10 cellular contexts compared by ENCODE assay signal in genomic region chr19:40600086-40600917, GRCh38. TPM values are rescaled to one million over a fixed set of nuclear protein-coding genes. Genes with fewer than 3 reads are reported as not detected.
A peak's percentile ranks its signal among the peaks of the same experiment; 100 is the strongest.
DNase-seq lines count a peak whose midpoint lies in the region; ATAC-seq and TF ChIP-seq lines count a peak whose summit lies in the region.
"Had no signal": no experiment of that assay in that cellular context is flagged by ENCODE, and none has a peak within 500 bp of the region (broad histone marks: within the 10 kb centered on the region; RNA-seq: fewer than 3 reads in every experiment).

No MANE protein-coding gene starts in this region.

- no peaks in the 10 kb centered on the region for H3K36me3 ChIP-seq in ES-I3 (ENCODE audit: insufficient read depth, low read length)
- no peaks in the 10 kb centered on the region for H3K36me3 ChIP-seq in heart left ventricle
- H3K36me3 ChIP-seq in psoas muscle (ENCODE audit: insufficient read depth in 1 of 2, low read depth in 1 of 2), result no peaks in the 10 kb centered on the region

- ATAC-seq in T-helper 17 cell, result no peak
- peak in 1 of 4 donors; percentile 1 for ATAC-seq in heart left ventricle
- no peak for ATAC-seq in psoas muscle
- ATAC-seq in HG02970 (IDR thresholded peaks at IDR 0.05; ENCODE audit: low FRiP score, unreplicated experiment), result no peak
- ATAC-seq in HG03025 (IDR thresholded peaks at IDR 0.05; ENCODE audit: low FRiP score, unreplicated experiment), result no peak
- ATAC-seq in HG02623 (IDR thresholded peaks at IDR 0.05; ENCODE audit: unreplicated experiment), result no peak
- ATAC-seq: esophagus mucosa had no signal

- intact Hi-C loops in heart left ventricle (cut with DNase I) (loop anchor here in 4 of 10 donors (5.0 to 10.0 kb wide), 6 partner anchors 37 to 316 kb away; partner anchors contain the start of genes BLVRB (in 3 of the 4), SPTBN4 (in 3 of the 4) and AKT2 (in 2 of the 4)), psoas muscle (cut with DNase I) (loop anchor here in 1 of 2 donors (5.0 kb wide), 1 partner anchor 73 kb away; no protein-coding TSS in a partner anchor)

- POLR2A ChIA-PET in GM10248 (lab: Yijun Ruan, JAX), result no interaction called here

- H3K9me3 ChIP-seq in ES-I3 (ENCODE audit: control insufficient read depth, insufficient read depth, low read length) (no peaks in the 10 kb centered on the region), T-helper 17 cell (ENCODE audit: control insufficient read depth, low read length, poor library complexity, severe bottlenecking) (no peaks in the 10 kb centered on the region), heart left ventricle (no peaks in the 10 kb centered on the region), psoas muscle (no peaks in the 10 kb centered on the region)

- H3K36me3 Mint-ChIP-seq in T-helper 17 cell (ENCODE audit: low read depth), result peaks cover 8% of the 10 kb centered on the region

- TF ChIP-seq CTCF in heart left ventricle (IDR thresholded peaks at IDR 0.05) (no peak), psoas muscle (IDR thresholded peaks at IDR 0.05) (peak; percentile 3), GM10248 (IDR thresholded peaks at IDR 0.05; ENCODE audit: control extremely low read depth, extremely low read depth, low read depth, missing control alignments) (no peak)

- H3K4me1 ChIP-seq in ES-I3 (ENCODE audit: insufficient read depth, low read length) (peaks cover 17% of the 10 kb centered on the region), heart left ventricle (peaks cover 0 to 84% (median 69%) of the 10 kb centered on the region in 12 donors), psoas muscle (peaks cover 35% of the 10 kb centered on the region)

- peaks cover 9 to 59% (median 20%) of the 10 kb centered on the region in 9 donors for H3K27me3 ChIP-seq in heart left ventricle
- peaks cover 0 to 45% (median 11%) of the 10 kb centered on the region in 3 donors for H3K27me3 ChIP-seq in psoas muscle (ENCODE audit: insufficient read depth in 3 of 3, low read length in 2 of 3)

- H3K27ac Mint-ChIP-seq in T-helper 17 cell, result peak overlapping the region; percentile 47

- peaks cover 29% of the 10 kb centered on the region for H3K27me3 Mint-ChIP-seq in T-helper 17 cell

- DNase-seq in T-helper 17 cell (no peak), heart left ventricle (peak in 4 of 5 donors; percentile 70 to 80 (median 76)), psoas muscle (peak; percentile 46 to 64), GM10248 (ENCODE audit: extremely low spot score) (no peak)
- DNase-seq: activated CD4-positive, alpha-beta T cell treated with anti-CD3 and anti-CD28 coated beads, Interleukin-2, amount 50 U/mL, for 4 hours had no signal

- H3K4me3 Mint-ChIP-seq in T-helper 17 cell, result peak overlapping the region; percentile 90

- H3K4me1 Mint-ChIP-seq in T-helper 17 cell, result peaks cover 46% of the 10 kb centered on the region

- H3K9ac ChIP-seq in ES-I3 (ENCODE audit: low read depth, low read length), result peak overlapping the region; percentile 35; the same call in 1 of the 2 replicates

- WGBS in heart left ventricle, 4 donors, result 8 to 14% (median 9%) methylated on average over 17 to 48 of the region's 48 CpGs
- 8 to 24% (median 10%) methylated on average over 45 to 48 of the region's 48 CpGs for WGBS in psoas muscle, 3 donors

- peak overlapping the region; percentile 42 to 97 (median 85) for H3K27ac ChIP-seq in heart left ventricle
- peak overlapping the region; percentile 5 for H3K27ac ChIP-seq in psoas muscle

- CTCF ChIA-PET in GM10248 (lab: Yijun Ruan, JAX), result interaction anchor here (0.9 to 4.4 kb wide), 16 partner anchors 13 to 303 kb away, joined by 3 to 27 read pairs (median 4); partner anchors contain the start of gene BLVRB

- H3K4me3 ChIP-seq in heart left ventricle, result peak overlapping the region in 10 of 12 donors; percentile 30 to 96 (median 70)
- peak overlapping the region; percentile 36 for H3K4me3 ChIP-seq in psoas muscle

- no peak for TF ChIP-seq POLR2A in heart left ventricle (IDR thresholded peaks at IDR 0.05)

RNA-seq across cellular contexts. Expression of gene LTBP4, which starts 0.9 kb away (rescaled TPM):
- total RNA-seq in T-helper 17 cell (100 to 1,000 TPM; 198 to 230 TPM), heart left ventricle (100 to 1,000 TPM; 101 to 319 (median 212) TPM), psoas muscle (10 to 100 TPM; 24.1 to 55.8 (median 44.0) TPM)
- polyA plus RNA-seq in heart left ventricle (100 to 1,000 TPM in 1 of 2 donors, 10 to 100 TPM in 1; 95.0 to 121 TPM), psoas muscle (10 to 100 TPM; 16.0 to 23.8 (median 20.6) TPM)

RNA-seq across cellular contexts. Expression of gene SHKBP1, which starts 23.6 kb away (rescaled TPM):
- total RNA-seq in T-helper 17 cell (100 to 1,000 TPM; 124 to 141 TPM), heart left ventricle (10 to 100 TPM; 16.4 to 52.8 (median 18.4) TPM), psoas muscle (10 to 100 TPM; 12.4 to 17.4 (median 16.1) TPM)
- polyA plus RNA-seq in heart left ventricle (10 to 100 TPM; 23.2 to 37.0 TPM), psoas muscle (10 to 100 TPM; 14.0 to 21.7 (median 20.3) TPM)

Comparison
In these comparisons a context has a peak if more than half of its experiments do, and no peak if none do; other contexts are left out.
1. DNase-seq: peak in heart left ventricle (4 of 5) and psoas muscle (2 of 2); none in T-helper 17 cell (0 of 3) and GM10248 (single experiment).